ENCODE assay signal across 9 cellular contexts in genomic region chr14:35878272-35879140, GRCh38. TPM values are rescaled to one million over a fixed set of nuclear protein-coding genes. Genes with fewer than 3 reads are reported as not detected.
DNase-seq lines count a peak whose midpoint lies in the region; ATAC-seq and TF ChIP-seq lines count a peak whose summit lies in the region.
"Had no signal": no experiment of that assay in that cellular context is flagged by ENCODE, and none has a peak within 500 bp of the region (broad histone marks: within the 10 kb centered on the region; RNA-seq: fewer than 3 reads in every experiment).

No MANE protein-coding gene starts in this region.

- TF ChIP-seq CTCF in coronary artery (IDR thresholded peaks at IDR 0.05) (no peak), natural killer cell (IDR thresholded peaks at IDR 0.05) (no peak)

- DNase-seq in CD1c-positive myeloid dendritic cell (ENCODE audit: extremely low spot score) (peak; percentile 41), NCI-H1694 (lab: John Stamatoyannopoulos, UW) (peak; percentile 78), coronary artery (ENCODE audit: low spot score) (no peak), mucosa of gallbladder (ENCODE audit: low spot score) (peak; percentile 49), natural killer cell (no peak), H7 (no peak)
- no peak for DNase-seq in activated CD4-positive, alpha-beta T cell treated with anti-CD3 and anti-CD28 coated beads for 36 hours
- no peak for DNase-seq in activated CD8-positive, alpha-beta memory T cell treated with anti-CD3 and anti-CD28 coated beads for 24 hours
- DNase-seq: stimulated activated CD4-positive, alpha-beta T cell treated with anti-CD3 and anti-CD28 coated beads, Interleukin-4, amount 100 ng/mL, for 24 hours had no signal

- POLR2A ChIA-PET in activated CD4-positive, alpha-beta T cell treated with anti-CD3 and anti-CD28 coated beads for 36 hours (lab: Charles Lee), result no interaction called here

- no peaks in the 10 kb centered on the region for H3K27me3 ChIP-seq in H7 (ENCODE audit: control insufficient read depth, insufficient read depth, low read length)

- intact Hi-C loops in activated CD4-positive, alpha-beta T cell treated with anti-CD3 and anti-CD28 coated beads for 36 hours (cut with DNase I, micrococcal nuclease), result loop anchor here (1.0 to 2.0 kb wide), 3 partner anchors 68 to 191 kb away; no protein-coding TSS in a partner anchor
- intact Hi-C loops in natural killer cell (cut with micrococcal nuclease), result no loop called here

- no peak overlapping the region for H3K4me3 ChIP-seq in coronary artery
- H3K4me3 ChIP-seq in H7 (ENCODE audit: insufficient read depth, low read depth, low read length), result no peak overlapping the region

- H3K36me3 ChIP-seq in H7 (replicated peaks; ENCODE audit: control insufficient read depth, insufficient read depth, low read length), result no peaks in the 10 kb centered on the region

- H3K27ac Mint-ChIP-seq in activated CD4-positive, alpha-beta T cell treated with anti-CD3 and anti-CD28 coated beads for 36 hours, result no peak overlapping the region
- H3K27ac Mint-ChIP-seq in natural killer cell, result peak overlapping the region in 1 of 2 donors; percentile 9

- CTCF ChIA-PET in activated CD4-positive, alpha-beta T cell treated with anti-CD3 and anti-CD28 coated beads for 36 hours (lab: Charles Lee), result interaction anchor here (0.6 to 2.4 kb wide), 2 partner anchors 125 to 191 kb away, joined by 3 to 11 read pairs; no protein-coding TSS in a partner anchor

- H3K9me3 Mint-ChIP-seq in activated CD4-positive, alpha-beta T cell treated with anti-CD3 and anti-CD28 coated beads for 36 hours (ENCODE audit: low read depth), result no peaks in the 10 kb centered on the region
- H3K9me3 Mint-ChIP-seq in natural killer cell, result no peaks in the 10 kb centered on the region

- peak overlapping the region; percentile 24 to 52 for H3K27ac ChIP-seq in coronary artery

- no peaks in the 10 kb centered on the region for H3K4me1 Mint-ChIP-seq in activated CD4-positive, alpha-beta T cell treated with anti-CD3 and anti-CD28 coated beads for 36 hours
- peaks cover 11 to 12% of the 10 kb centered on the region in 2 donors for H3K4me1 Mint-ChIP-seq in natural killer cell

- no peak for ATAC-seq in activated CD4-positive, alpha-beta T cell treated with anti-CD3 and anti-CD28 coated beads for 36 hours
- ATAC-seq in natural killer cell, result no peak

- no peaks in the 10 kb centered on the region for H3K27me3 Mint-ChIP-seq in activated CD4-positive, alpha-beta T cell treated with anti-CD3 and anti-CD28 coated beads for 36 hours
- H3K27me3 Mint-ChIP-seq in natural killer cell (ENCODE audit: low read depth in 2 of 2), result peaks cover 0 to 2% of the 10 kb centered on the region in 2 donors

- H3K4me3 Mint-ChIP-seq in activated CD4-positive, alpha-beta T cell treated with anti-CD3 and anti-CD28 coated beads for 36 hours, result no peak overlapping the region
- H3K4me3 Mint-ChIP-seq in natural killer cell, result no peak overlapping the region

- H3K36me3 Mint-ChIP-seq in activated CD4-positive, alpha-beta T cell treated with anti-CD3 and anti-CD28 coated beads for 36 hours (ENCODE audit: low read depth), result no peaks in the 10 kb centered on the region
- no peaks in the 10 kb centered on the region for H3K36me3 Mint-ChIP-seq in natural killer cell

RNA-seq across cellular contexts. Expression of gene BRMS1L, which starts 52.4 kb away (rescaled TPM):
- total RNA-seq in mucosa of gallbladder (6.1 TPM), natural killer cell (1 to 10 TPM; 5.1 to 9.4 (median 6.3) TPM)
- 1 to 10 TPM; 5.3 to 7.8 TPM for total RNA-seq in activated CD4-positive, alpha-beta T cell treated with anti-CD3 and anti-CD28 coated beads for 36 hours
- 1.7 and 4.6 TPM in 2 replicates for total RNA-seq in H7 (2014; rRNA removed; shearing (Covaris generic))

Comparison
In these comparisons a context has a peak if more than half of its experiments do, and no peak if none do; other contexts are left out.
1. DNase-seq: peak in CD1c-positive myeloid dendritic cell (single experiment), NCI-H1694 (single experiment) and mucosa of gallbladder (single experiment); none in coronary artery (single experiment), activated CD4-positive, alpha-beta T cell treated with anti-CD3 and anti-CD28 coated beads for 36 hours (single experiment), natural killer cell (single experiment), activated CD8-positive, alpha-beta memory T cell treated with anti-CD3 and anti-CD28 coated beads for 24 hours (single experiment) and H7 (single experiment).